ENCODE assay signal across 8 cellular contexts in the genomic region with DNA sequence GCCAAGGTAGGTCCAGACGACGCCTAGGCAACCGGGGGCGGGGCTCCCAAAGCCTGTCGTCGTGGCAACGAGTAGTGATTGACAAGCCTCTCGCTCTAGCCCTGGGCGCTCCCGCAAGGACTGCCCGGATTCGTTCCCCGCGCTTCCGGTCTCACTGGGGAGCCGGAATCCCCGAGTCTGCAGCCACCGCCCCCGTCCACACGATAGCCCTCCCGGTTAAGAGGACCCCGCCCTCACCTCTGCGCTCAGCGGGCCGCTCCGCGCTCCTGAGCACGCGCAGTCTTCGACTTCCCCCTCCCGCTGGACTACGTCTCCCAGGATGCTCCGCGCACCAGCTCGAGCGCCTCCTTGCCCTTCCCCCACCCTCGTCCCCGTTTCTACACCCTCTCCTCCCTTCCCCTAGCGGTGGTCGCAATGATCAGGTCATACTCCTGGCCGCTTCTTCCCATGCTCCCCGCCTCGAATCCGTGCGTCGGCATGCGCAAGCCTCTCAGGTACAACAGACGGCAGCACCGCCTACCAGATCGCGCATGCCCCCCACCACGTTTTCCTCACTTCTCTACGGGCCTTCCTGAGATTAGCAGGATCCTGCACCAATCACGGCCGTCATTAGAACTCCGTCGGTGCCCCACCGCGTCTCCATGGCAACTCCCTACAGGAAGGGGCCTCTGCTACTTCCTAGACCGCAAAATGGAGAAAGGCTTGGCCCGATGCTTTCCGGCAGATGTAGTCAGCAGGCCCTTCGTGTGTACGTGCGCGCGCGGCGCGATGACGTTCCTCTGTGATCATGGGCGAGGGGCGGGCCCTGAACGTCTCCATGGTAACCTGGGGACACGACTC. TPM values are rescaled to one million over a fixed set of nuclear protein-coding genes. Genes with fewer than 3 reads are reported as not detected.
DNase-seq lines count a peak whose midpoint lies in the region; ATAC-seq and TF ChIP-seq lines count a peak whose summit lies in the region.

Gene MZF1, minus strand, starts transcription at position 518 of the 840 bp plus-strand sequence. CDS start 1,946 bp downstream, outside the sequence.

- peak within 1 kb of the TSS; percentile 86 for H3K27ac ChIP-seq in DOHH2 (ENCODE audit: low read depth, low read length)
- H3K27ac ChIP-seq in testis, result peak within 1 kb of the TSS; percentile 86 to 99

- 1% methylated on average over 68 to 69 of the region's 75 CpGs for WGBS in testis, 2 donors

- H3K4me1 ChIP-seq in DOHH2 (ENCODE audit: control insufficient read depth, low read length), result peaks cover 27% of the 10 kb centered on the region
- H3K4me1 ChIP-seq in testis, result peaks cover 7% of the 10 kb centered on the region

- H3K27me3 ChIP-seq in DOHH2 (ENCODE audit: control insufficient read depth, low read length) (no peaks in the 10 kb centered on the region), testis (no peaks in the 10 kb centered on the region)

- peaks cover 9% of the 10 kb centered on the region for H3F3A ChIP-seq in DOHH2 (ENCODE audit: control insufficient read depth, insufficient read depth)

- no peaks in the 10 kb centered on the region for H4K20me1 ChIP-seq in DOHH2 (ENCODE audit: control insufficient read depth, insufficient read depth, low read depth, low read length)

- H3K9me3 ChIP-seq in DOHH2 (ENCODE audit: control insufficient read depth, insufficient read depth, low read length), result no peaks in the 10 kb centered on the region
- no peaks in the 10 kb centered on the region for H3K9me3 ChIP-seq in testis

- DNase-seq in LoVo (ENCODE audit: low spot score), result peak; percentile 100
- DNase-seq in activated T-helper 1 cell treated with Interleukin-2 at 50 U/mL for 16 hours (ENCODE audit: low read depth), result peak; percentile 99
- peak; percentile 100 for DNase-seq in foreskin fibroblast
- peak; percentile 100 for DNase-seq in non-pigmented ciliary epithelial cell (ENCODE audit: low read depth)
- DNase-seq in testis, result peak; percentile 100
- no peak for DNase-seq in SHP77 (lab: John Stamatoyannopoulos, UW)

- peak within 1 kb of the TSS; percentile 99 for H3K4me2 ChIP-seq in DOHH2 (ENCODE audit: low read length)

- no peaks in the 10 kb centered on the region for H3K9me2 ChIP-seq in DOHH2 (replicated peaks; ENCODE audit: control insufficient read depth, low read length)

- TF ChIP-seq CTCF in DOHH2 (IDR thresholded peaks at IDR 0.05; ENCODE audit: low read depth, low read length, poor library complexity, severe bottlenecking), result no peak
- no peak for TF ChIP-seq CTCF in foreskin fibroblast (IDR thresholded peaks at IDR 0.05; ENCODE audit: low read depth, low read length)
- TF ChIP-seq CTCF in testis (IDR thresholded peaks at IDR 0.05), result peak in 2 of 3 experiments; percentile 18 to 30

- no peak for TF ChIP-seq POLR2A in testis (IDR thresholded peaks at IDR 0.05)

- H3K36me3 ChIP-seq in DOHH2 (ENCODE audit: control insufficient read depth, low read length) (peaks cover 24% of the 10 kb centered on the region), testis (ENCODE audit: low read depth, missing control alignments) (no peaks in the 10 kb centered on the region)

- peak within 1 kb of the TSS; percentile 76 for H3K4me3 ChIP-seq in DOHH2 (ENCODE audit: low read length)
- H3K4me3 ChIP-seq in foreskin fibroblast (ENCODE audit: low read depth in 1 of 2, low read length in 2 of 2), result peak within 1 kb of the TSS; percentile 58 to 92
- peak within 1 kb of the TSS; percentile 51 to 82 for H3K4me3 ChIP-seq in testis

- H3K79me2 ChIP-seq in DOHH2 (ENCODE audit: control insufficient read depth, low read length), result peaks cover 23% of the 10 kb centered on the region

- intact Hi-C loops in testis (cut with DNase I; ENCODE audit: low total_unique reads), result no loop called here

- peak; percentile 53 for ATAC-seq in GM21786 (IDR thresholded peaks at IDR 0.05; ENCODE audit: unreplicated experiment)

RNA-seq across cellular contexts. Expression of gene MZF1, which starts in this region (rescaled TPM):
- total RNA-seq in testis, result 10 to 100 TPM; 55.8 to 56.1 TPM
- polyA plus RNA-seq in testis (ENCODE audit: insufficient read depth, low read depth, low replicate concordance), result 23.9 TPM

Comparison
In these comparisons a context has a peak if more than half of its experiments do, and no peak if none do; other contexts are left out.
1. CTCF ChIP-seq: peak in testis (2 of 3); none in DOHH2 (single experiment) and foreskin fibroblast (single experiment).
2. DNase-seq: peak in LoVo (single experiment), activated T-helper 1 cell treated with Interleukin-2 at 50 U/mL for 16 hours (single experiment), foreskin fibroblast (2 of 2), non-pigmented ciliary epithelial cell (single experiment) and testis (single experiment); none in SHP77 (0 of 2).
3. Peak in every context shown above with its lines, with median percentiles within 50 percentile points of each other: H3K4me3 ChIP-seq.